Comparison of ENCODE assay signal across 23 cellular contexts in the genomic region with DNA sequence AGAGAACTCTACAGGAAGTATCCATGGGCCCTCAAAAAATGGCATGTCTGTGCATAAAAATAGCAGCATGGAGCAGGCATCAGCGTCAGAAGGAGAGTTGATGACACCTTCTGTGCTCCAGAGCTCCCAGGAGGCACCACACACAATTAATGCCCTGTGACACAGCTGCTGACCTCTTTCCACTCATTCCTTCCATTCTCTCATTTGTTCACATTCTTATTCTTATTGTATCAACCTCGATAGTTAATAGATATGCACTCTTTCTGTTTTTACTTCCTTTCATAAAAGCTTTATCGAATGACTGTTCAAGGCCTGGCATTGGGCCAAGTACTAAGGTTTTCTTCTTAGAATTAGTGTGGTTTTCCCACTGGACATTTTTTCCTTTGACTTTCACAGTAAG.
DNase-seq lines count a peak whose midpoint lies in the region; ATAC-seq, FAIRE-seq and TF ChIP-seq lines count a peak whose summit lies in the region.
"Had no signal": no experiment of that assay in that cellular context is flagged by ENCODE, and none has a peak within 500 bp of the region (broad histone marks: within the 10 kb centered on the region; RNA-seq: fewer than 3 reads in every experiment).

No MANE protein-coding gene starts in this region.

- in situ Hi-C loops in HepG2 (cut with HindIII; ENCODE audit: extremely low pct_ligation_motif_present, low pct_unique_long_range_greater_than_20kb): no loop called here

- H3K27ac ChIP-seq in HepG2 (ENCODE audit: extremely low read length, insufficient read depth, low read length) (no peak overlapping the region), right lobe of liver (no peak overlapping the region), astrocyte (ENCODE audit: low read depth, low read length) (peak overlapping the region; percentile 92), upper lobe of right lung (no peak overlapping the region)
- H3K27ac ChIP-seq: stomach, uterus had no signal

- WGBS in HepG2 (ENCODE audit: low lambda C conversion rate): 0% methylated on average over 3 of the region's 3 CpGs
- whole genome bisulfite sequencing in right lobe of liver (ENCODE audit: insufficient coverage, low coverage, low lambda C conversion rate, missing lambda C conversion rate): 26% methylated on average over 3 of the region's 3 CpGs

- TF ChIP-seq RAD21 in HepG2 (CRISPR knock-in tag; IDR thresholded peaks at IDR 0.05): no peak

- H3K9ac ChIP-seq in HepG2 (ENCODE audit: insufficient read depth, low read depth, low read length) (no peak overlapping the region), astrocyte (ENCODE audit: low read length) (peak overlapping the region; percentile 73)

- H3K4me2 ChIP-seq in HepG2 (ENCODE audit: low read depth, low read length) (no peak overlapping the region), astrocyte (ENCODE audit: low read length) (peak overlapping the region; percentile 64)
- H3K4me2 ChIP-seq: GM23338 had no signal

- H3K36me3 Mint-ChIP-seq in astrocyte (ENCODE audit: low read depth, unreplicated experiment): peaks cover 10% of the 10 kb centered on the region
- H3K36me3 Mint-ChIP-seq: CD8-positive, alpha-beta memory T cell had no signal

- ATAC-seq in HepG2: no peak
- no peak for ATAC-seq in right lobe of liver
- no peak for ATAC-seq in GM21381 (IDR thresholded peaks at IDR 0.05; ENCODE audit: unreplicated experiment)
- ATAC-seq in GM18909 (IDR thresholded peaks at IDR 0.05; ENCODE audit: poor library complexity, unreplicated experiment): no peak
- ATAC-seq in upper lobe of right lung: no peak
- ATAC-seq: GM23338, Panc1 had no signal

- H3K79me2 ChIP-seq in HepG2 (ENCODE audit: insufficient read depth, low read length): no peaks in the 10 kb centered on the region
- no peaks in the 10 kb centered on the region for H3K79me2 ChIP-seq in astrocyte (ENCODE audit: insufficient read depth, low read length)

- no peaks in the 10 kb centered on the region for H3K9me3 Mint-ChIP-seq in astrocyte (ENCODE audit: unreplicated experiment)

- DNase-seq in HepG2 (ENCODE audit: low spot score) (no peak), right lobe of liver (no peak), astrocyte (ENCODE audit: low read depth) (peak; percentile 70), glomerular visceral epithelial cell (ENCODE audit: extremely low spot score) (peak; percentile 14), SHP77 (lab: John Stamatoyannopoulos, UW) (no peak), upper lobe of right lung (no peak)
- DNase-seq: activated CD4-positive, alpha-beta T cell treated with anti-CD3 and anti-CD28 coated beads for 48 hours; activated gamma-delta T cell treated with Interleukin-2 at 50 U/mL for 16 hours; amygdala; CD8-positive, alpha-beta memory T cell; head of caudate nucleus; KBM-7; NCI-H1048; NCI-H2029 treated with DMSO at 0.1 percent for 48 hours; NCI-H82; stimulated activated CD4-positive, alpha-beta T cell treated with anti-CD3 and anti-CD28 coated beads, Interleukin-1b, Interleukin-23, amount 100 ng/mL, for 48 hours; stomach; uterus had no signal

- POLR2A ChIA-PET in HepG2 (lab: Yijun Ruan, JAX): no interaction called here

- H3K27me3 Mint-ChIP-seq in astrocyte (ENCODE audit: low read depth, unreplicated experiment): no peaks in the 10 kb centered on the region
- H3K27me3 Mint-ChIP-seq: CD8-positive, alpha-beta memory T cell had no signal

- H3K4me3 ChIP-seq in HepG2 (replicated peaks in 1 of 3; ENCODE audit: insufficient read depth in 1 of 3, low read depth in 2 of 3, low read length in 3 of 3): no peak overlapping the region
- H3K4me3 ChIP-seq in right lobe of liver: no peak overlapping the region
- H3K4me3 ChIP-seq in astrocyte (ENCODE audit: insufficient read depth, low read depth, low read length): no peak overlapping the region
- H3K4me3 ChIP-seq in upper lobe of right lung: no peak overlapping the region
- H3K4me3 ChIP-seq: GM23338, stomach, uterus had no signal

- TF ChIP-seq EP300 in HepG2 (IDR thresholded peaks at IDR 0.05; ENCODE audit: low read depth in 2 of 2, low read length in 2 of 2): no peak
- no peak for TF ChIP-seq EP300 in HepG2 (CRISPR knock-in tag; IDR thresholded peaks at IDR 0.05; ENCODE audit: borderline replicate concordance)

- H3K27ac Mint-ChIP-seq in astrocyte (ENCODE audit: unreplicated experiment): peak overlapping the region; percentile 2
- H3K27ac Mint-ChIP-seq: CD8-positive, alpha-beta memory T cell; GM23338 had no signal

- no peak overlapping the region for H3K4me3 Mint-ChIP-seq in astrocyte (ENCODE audit: unreplicated experiment)
- H3K4me3 Mint-ChIP-seq: CD8-positive, alpha-beta memory T cell; GM23338 had no signal

- H3K4me1 ChIP-seq in HepG2 (ENCODE audit: insufficient read depth, low read length) (no peaks in the 10 kb centered on the region), right lobe of liver (no peaks in the 10 kb centered on the region), astrocyte (ENCODE audit: insufficient read depth, low read length) (peaks cover 38% of the 10 kb centered on the region), upper lobe of right lung (no peaks in the 10 kb centered on the region)
- H3K4me1 ChIP-seq: uterus had no signal

- H3K4me1 Mint-ChIP-seq in astrocyte (ENCODE audit: low read depth, unreplicated experiment): peaks cover 33% of the 10 kb centered on the region
- H3K4me1 Mint-ChIP-seq: CD8-positive, alpha-beta memory T cell had no signal

- BruUV-seq in HepG2 (replicated peaks; lab: Mats Ljungman, UMichigan): no TSS peak

- H4K20me1 ChIP-seq in HepG2 (ENCODE audit: insufficient read depth, low read length) (no peaks in the 10 kb centered on the region), astrocyte (ENCODE audit: insufficient read depth, low read length) (no peaks in the 10 kb centered on the region)

- H3K36me3 ChIP-seq in HepG2 (replicated peaks in 1 of 2; ENCODE audit: control insufficient read depth in 1 of 2, insufficient read depth in 2 of 2, low read length in 2 of 2) (no peaks in the 10 kb centered on the region), right lobe of liver (no peaks in the 10 kb centered on the region), astrocyte (ENCODE audit: insufficient read depth, low read length) (no peaks in the 10 kb centered on the region), upper lobe of right lung (no peaks in the 10 kb centered on the region)
- H3K36me3 ChIP-seq: stomach, uterus had no signal

- intact Hi-C loops in HepG2 (cut with micrococcal nuclease; ENCODE audit: unreplicated experiment) (no loop called here), right lobe of liver (cut with DNase I) (no loop called here), upper lobe of right lung (cut with DNase I) (no loop called here)

- FAIRE-seq in HepG2 (lab: Jason Lieb, UNC) (no peak), astrocyte (lab: Jason Lieb, UNC) (no peak)
- FAIRE-seq: islet of Langerhans had no signal

- H3K27me3 ChIP-seq in HepG2 (ENCODE audit: control insufficient read depth in 1 of 2, insufficient read depth in 2 of 2, low read length in 2 of 2): no peaks in the 10 kb centered on the region
- no peaks in the 10 kb centered on the region for H3K27me3 ChIP-seq in right lobe of liver
- no peaks in the 10 kb centered on the region for H3K27me3 ChIP-seq in astrocyte (ENCODE audit: insufficient read depth, low read length)
- no peaks in the 10 kb centered on the region for H3K27me3 ChIP-seq in upper lobe of right lung
- H3K27me3 ChIP-seq: stomach, uterus had no signal

- CTCF ChIA-PET in HepG2 (lab: Yijun Ruan, JAX; ENCODE audit: low intra/inter-chr PET ratio, low total read pairs): no interaction called here

- TF ChIP-seq POLR2A in HepG2 (IDR thresholded peaks at IDR 0.05; ENCODE audit: insufficient read depth in 1 of 2, low read depth in 2 of 2, low read length in 2 of 2): no peak
- no peak for TF ChIP-seq POLR2A in right lobe of liver (IDR thresholded peaks at IDR 0.05)

- TF ChIP-seq CTCF in HepG2 (CRISPR knock-in tag; IDR thresholded peaks at IDR 0.05) (no peak), right lobe of liver (IDR thresholded peaks at IDR 0.05) (no peak), astrocyte (IDR thresholded peaks at IDR 0.05; ENCODE audit: insufficient read depth, low read depth, low read length) (no peak), upper lobe of right lung (IDR thresholded peaks at IDR 0.05) (no peak)

- peaks cover 23% of the 10 kb centered on the region for H3K9me3 ChIP-seq in HepG2 (ENCODE audit: low read length)
- H3K9me3 ChIP-seq in right lobe of liver: no peaks in the 10 kb centered on the region
- H3K9me3 ChIP-seq in astrocyte (ENCODE audit: insufficient read depth, low read depth, low read length): no peaks in the 10 kb centered on the region
- H3K9me3 ChIP-seq in upper lobe of right lung: no peaks in the 10 kb centered on the region
- H3K9me3 ChIP-seq: stomach, uterus had no signal

- no peak overlapping the region for H2AFZ ChIP-seq in HepG2 (ENCODE audit: low read length)
- H2AFZ ChIP-seq in astrocyte (ENCODE audit: low read depth, low read length): no peak overlapping the region
- H2AFZ ChIP-seq: GM23338 had no signal

TF ChIP-seq in HepG2, 621 proteins besides CTCF, POLR2A, EP300 and RAD21:
- TF ChIP-seq LCORL (IDR thresholded peaks at IDR 0.05) (peak; percentile 54; the same call in 1 of the 2 replicates), LCORL (CRISPR knock-in tag; IDR thresholded peaks at IDR 0.05) (no peak), NCOA2 (CRISPR knock-in tag; IDR thresholded peaks at IDR 0.05) (no peak)

Comparison
In these comparisons a context has a peak if more than half of its experiments do, and no peak if none do; other contexts are left out.
1. DNase-seq: peak in astrocyte (single experiment) and glomerular visceral epithelial cell (single experiment); none in HepG2 (single experiment), right lobe of liver (0 of 3), SHP77 (0 of 2) and upper lobe of right lung (single experiment).